ENCODE assay signal across 1 cellular context in the genomic region with DNA sequence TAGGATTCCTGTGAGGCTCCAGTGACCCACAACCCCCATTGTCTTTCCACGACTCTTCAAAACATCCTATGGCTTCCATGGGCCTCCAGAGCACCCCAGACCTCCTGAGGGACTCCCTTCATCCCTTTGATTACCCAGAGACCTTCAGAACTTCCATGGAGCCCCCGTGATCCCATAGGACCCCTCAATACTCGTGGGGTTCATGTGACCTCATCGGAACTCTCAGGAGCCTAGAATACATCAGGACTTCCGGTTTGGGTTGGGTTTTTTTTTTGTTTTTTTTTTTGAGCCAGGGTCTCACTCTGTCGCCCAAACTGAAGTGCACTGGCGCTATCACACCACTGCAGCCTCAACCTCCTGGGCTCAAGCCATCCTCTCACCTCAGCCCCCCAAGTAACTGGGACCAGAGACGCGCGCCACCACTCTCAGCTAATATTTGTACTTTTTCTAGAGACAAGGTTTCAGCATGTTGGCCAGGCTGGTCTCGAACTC.
TF ChIP-seq lines count a peak whose summit lies in the region.

No MANE protein-coding gene starts in this region.

TF ChIP-seq in K562, 482 proteins besides CTCF, POLR2A, EP300 and RAD21:
- TF ChIP-seq CXXC5 (CRISPR knock-in tag; IDR thresholded peaks at IDR 0.05) = 0 out of 2 replicates have a peak, but pooled peaks have one; percentile 6
- peak; percentile 21 for TF ChIP-seq MTA3 (IDR thresholded peaks at IDR 0.05; ENCODE audit: borderline replicate concordance)
- TF ChIP-seq, protein P1, sequence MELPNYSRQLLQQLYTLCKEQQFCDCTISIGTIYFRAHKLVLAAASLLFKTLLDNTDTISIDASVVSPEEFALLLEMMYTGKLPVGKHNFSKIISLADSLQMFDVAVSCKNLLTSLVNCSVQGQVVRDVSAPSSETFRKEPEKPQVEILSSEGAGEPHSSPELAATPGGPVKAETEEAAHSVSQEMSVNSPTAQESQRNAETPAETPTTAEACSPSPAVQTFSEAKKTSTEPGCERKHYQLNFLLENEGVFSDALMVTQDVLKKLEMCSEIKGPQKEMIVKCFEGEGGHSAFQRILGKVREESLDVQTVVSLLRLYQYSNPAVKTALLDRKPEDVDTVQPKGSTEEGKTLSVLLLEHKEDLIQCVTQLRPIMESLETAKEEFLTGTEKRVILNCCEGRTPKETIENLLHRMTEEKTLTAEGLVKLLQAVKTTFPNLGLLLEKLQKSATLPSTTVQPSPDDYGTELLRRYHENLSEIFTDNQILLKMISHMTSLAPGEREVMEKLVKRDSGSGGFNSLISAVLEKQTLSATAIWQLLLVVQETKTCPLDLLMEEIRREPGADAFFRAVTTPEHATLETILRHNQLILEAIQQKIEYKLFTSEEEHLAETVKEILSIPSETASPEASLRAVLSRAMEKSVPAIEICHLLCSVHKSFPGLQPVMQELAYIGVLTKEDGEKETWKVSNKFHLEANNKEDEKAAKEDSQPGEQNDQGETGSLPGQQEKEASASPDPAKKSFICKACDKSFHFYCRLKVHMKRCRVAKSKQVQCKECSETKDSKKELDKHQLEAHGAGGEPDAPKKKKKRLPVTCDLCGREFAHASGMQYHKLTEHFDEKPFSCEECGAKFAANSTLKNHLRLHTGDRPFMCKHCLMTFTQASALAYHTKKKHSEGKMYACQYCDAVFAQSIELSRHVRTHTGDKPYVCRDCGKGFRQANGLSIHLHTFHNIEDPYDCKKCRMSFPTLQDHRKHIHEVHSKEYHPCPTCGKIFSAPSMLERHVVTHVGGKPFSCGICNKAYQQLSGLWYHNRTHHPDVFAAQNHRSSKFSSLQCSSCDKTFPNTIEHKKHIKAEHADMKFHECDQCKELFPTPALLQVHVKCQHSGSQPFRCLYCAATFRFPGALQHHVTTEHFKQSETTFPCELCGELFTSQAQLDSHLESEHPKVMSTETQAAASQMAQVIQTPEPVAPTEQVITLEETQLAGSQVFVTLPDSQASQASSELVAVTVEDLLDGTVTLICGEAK (IDR thresholded peaks at IDR 0.05) = peak; percentile 50
- TF ChIP-seq, protein P1 (CRISPR knock-in tag; IDR thresholded peaks at IDR 0.05) = no peak
- TF ChIP-seq, protein P2, sequence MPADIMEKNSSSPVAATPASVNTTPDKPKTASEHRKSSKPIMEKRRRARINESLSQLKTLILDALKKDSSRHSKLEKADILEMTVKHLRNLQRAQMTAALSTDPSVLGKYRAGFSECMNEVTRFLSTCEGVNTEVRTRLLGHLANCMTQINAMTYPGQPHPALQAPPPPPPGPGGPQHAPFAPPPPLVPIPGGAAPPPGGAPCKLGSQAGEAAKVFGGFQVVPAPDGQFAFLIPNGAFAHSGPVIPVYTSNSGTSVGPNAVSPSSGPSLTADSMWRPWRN (IDR thresholded peaks at IDR 0.05; ENCODE audit: low read depth) = 0 out of 2 replicates have a peak, but pooled peaks have one; percentile 15
- 0 out of 2 replicates have a peak, but pooled peaks have one; percentile 14 for TF ChIP-seq SMARCC2 (IDR thresholded peaks at IDR 0.05; ENCODE audit: low read depth)
- TF ChIP-seq, protein P3, sequence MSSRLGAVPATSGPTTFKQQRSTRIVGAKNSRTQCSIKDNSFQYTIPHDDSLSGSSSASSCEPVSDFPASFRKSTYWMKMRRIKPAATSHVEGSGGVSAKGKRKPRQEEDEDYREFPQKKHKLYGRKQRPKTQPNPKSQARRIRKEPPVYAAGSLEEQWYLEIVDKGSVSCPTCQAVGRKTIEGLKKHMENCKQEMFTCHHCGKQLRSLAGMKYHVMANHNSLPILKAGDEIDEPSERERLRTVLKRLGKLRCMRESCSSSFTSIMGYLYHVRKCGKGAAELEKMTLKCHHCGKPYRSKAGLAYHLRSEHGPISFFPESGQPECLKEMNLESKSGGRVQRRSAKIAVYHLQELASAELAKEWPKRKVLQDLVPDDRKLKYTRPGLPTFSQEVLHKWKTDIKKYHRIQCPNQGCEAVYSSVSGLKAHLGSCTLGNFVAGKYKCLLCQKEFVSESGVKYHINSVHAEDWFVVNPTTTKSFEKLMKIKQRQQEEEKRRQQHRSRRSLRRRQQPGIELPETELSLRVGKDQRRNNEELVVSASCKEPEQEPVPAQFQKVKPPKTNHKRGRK (tag; IDR thresholded peaks at IDR 0.05) = no peak
- TF ChIP-seq GABPA (tag; conservative IDR thresholded peaks at IDR 0.05; ENCODE audit: low read depth) = peak; percentile 76
- 0 out of 2 replicates have a peak, but pooled peaks have one; percentile 60 for TF ChIP-seq NKRF (IDR thresholded peaks at IDR 0.05; ENCODE audit: borderline replicate concordance)
- TF ChIP-seq C11orf30 (IDR thresholded peaks at IDR 0.05; ENCODE audit: low read depth) = no peak
- TF ChIP-seq BRD9 (IDR thresholded peaks at IDR 0.05; ENCODE audit: low read depth, partially characterized antibody) = peak; percentile 64
- peak; percentile 76; the same call in 1 of the 2 replicates for TF ChIP-seq HBP1 (CRISPR knock-in tag; IDR thresholded peaks at IDR 0.05)
- no peak for TF ChIP-seq ZNF77 (CRISPR knock-in tag; IDR thresholded peaks at IDR 0.05)
- TF ChIP-seq GTF2E2 (tag; IDR thresholded peaks at IDR 0.05) = peak; percentile 11; the same call in 1 of the 2 replicates
- peak in 1 of 2 experiments; percentile 31; a peak in 1 of 4 replicates for TF ChIP-seq ARNT (IDR thresholded peaks at IDR 0.05)
- no peak for TF ChIP-seq MAZ (CRISPR knock-in tag; conservative IDR thresholded peaks at IDR 0.05 in 1 of 2, IDR thresholded peaks at IDR 0.05 in 1 of 2)
- no peak for TF ChIP-seq MYNN (IDR thresholded peaks at IDR 0.05)
- no peak for TF ChIP-seq MYNN (CRISPR knock-in tag; IDR thresholded peaks at IDR 0.05)
- no peak for TF ChIP-seq ZBTB33 (CRISPR knock-in tag; IDR thresholded peaks at IDR 0.05)
- TF ChIP-seq, protein P4, sequence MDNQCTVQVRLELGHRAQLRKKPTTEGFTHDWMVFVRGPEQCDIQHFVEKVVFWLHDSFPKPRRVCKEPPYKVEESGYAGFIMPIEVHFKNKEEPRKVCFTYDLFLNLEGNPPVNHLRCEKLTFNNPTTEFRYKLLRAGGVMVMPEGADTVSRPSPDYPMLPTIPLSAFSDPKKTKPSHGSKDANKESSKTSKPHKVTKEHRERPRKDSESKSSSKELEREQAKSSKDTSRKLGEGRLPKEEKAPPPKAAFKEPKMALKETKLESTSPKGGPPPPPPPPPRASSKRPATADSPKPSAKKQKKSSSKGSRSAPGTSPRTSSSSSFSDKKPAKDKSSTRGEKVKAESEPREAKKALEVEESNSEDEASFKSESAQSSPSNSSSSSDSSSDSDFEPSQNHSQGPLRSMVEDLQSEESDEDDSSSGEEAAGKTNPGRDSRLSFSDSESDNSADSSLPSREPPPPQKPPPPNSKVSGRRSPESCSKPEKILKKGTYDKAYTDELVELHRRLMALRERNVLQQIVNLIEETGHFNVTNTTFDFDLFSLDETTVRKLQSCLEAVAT (IDR thresholded peaks at IDR 0.05) = 0 out of 4 replicates have a peak, but pooled peaks of 1 of the 2 experiments have one; percentile 14
- TF ChIP-seq ETV1 (tag; conservative IDR thresholded peaks at IDR 0.05; ENCODE audit: low read depth) = peak; percentile 84; the same call in 1 of the 2 replicates
- no peak for TF ChIP-seq ATF1 (CRISPR knock-in tag; IDR thresholded peaks at IDR 0.05)
- TF ChIP-seq ATF1 (tag; IDR thresholded peaks at IDR 0.05) = 0 out of 2 replicates have a peak, but pooled peaks have one; percentile 6
- no peak for TF ChIP-seq ZC3H11A (IDR thresholded peaks at IDR 0.05; ENCODE audit: low read depth, low read length)
- TF ChIP-seq NFRKB (IDR thresholded peaks at IDR 0.05; ENCODE audit: low read depth) = peak; percentile 36
- TF ChIP-seq ZNF589 (CRISPR knock-in tag; IDR thresholded peaks at IDR 0.05; ENCODE audit: low read depth) = 0 out of 2 replicates have a peak, but pooled peaks have one; percentile 24
- peak; percentile 76 for TF ChIP-seq ZNF384 (IDR thresholded peaks at IDR 0.05; ENCODE audit: low read depth, low read length)
- TF ChIP-seq BRD4 (IDR thresholded peaks at IDR 0.05) = peak; percentile 33; the same call in 1 of the 2 replicates
- 0 out of 2 replicates have a peak, but pooled peaks have one; percentile 4 for TF ChIP-seq ZKSCAN1 (IDR thresholded peaks at IDR 0.05; ENCODE audit: low read depth, low read length)
- peak; percentile 87 for TF ChIP-seq POLR2H (tag; IDR thresholded peaks at IDR 0.05; ENCODE audit: low read depth)
- TF ChIP-seq SMAD4 (CRISPR knock-in tag; conservative IDR thresholded peaks at IDR 0.05) = 0 out of 2 replicates have a peak, but pooled peaks have one; percentile 35
- TF ChIP-seq ELF1 (tag; IDR thresholded peaks at IDR 0.05) = peak; percentile 81
- TF ChIP-seq DPF2 (IDR thresholded peaks at IDR 0.05) = peak; percentile 52
- TF ChIP-seq PHB2 (IDR thresholded peaks at IDR 0.05; ENCODE audit: low read depth) = 0 out of 2 replicates have a peak, but pooled peaks have one; percentile 24
- TF ChIP-seq TAL1 (IDR thresholded peaks at IDR 0.05) = peak; percentile 39; the same call in 1 of the 2 replicates
- TF ChIP-seq NR2C2 (CRISPR knock-in tag; IDR thresholded peaks at IDR 0.05) = no peak
- peak; percentile 64 for TF ChIP-seq NR2C2 (tag; IDR thresholded peaks at IDR 0.05)
- TF ChIP-seq LEF1 (IDR thresholded peaks at IDR 0.05) = 0 out of 2 replicates have a peak, but pooled peaks have one; percentile 26
- TF ChIP-seq ZZZ3 (IDR thresholded peaks at IDR 0.05) = no peak
